Comparison of ENCODE assay signal across 1 cellular context in genomic region chr17:44218344-44219125, GRCh38.
A peak's percentile ranks its signal among the peaks of the same experiment; 100 is the strongest.
TF ChIP-seq lines count a peak whose summit lies in the region.

No MANE protein-coding gene starts in this region.

TF ChIP-seq in HepG2, 621 proteins besides CTCF, POLR2A, EP300 and RAD21 (continued from another document and continues in another):
- no peak for TF ChIP-seq FOXP4 (CRISPR knock-in tag; IDR thresholded peaks at IDR 0.05)
- 0 out of 2 replicates have a peak, but pooled peaks have one; percentile 2 for TF ChIP-seq ZBTB26 (CRISPR knock-in tag; IDR thresholded peaks at IDR 0.05; ENCODE audit: borderline replicate concordance)
- no peak; the same call in 1 of the 2 replicates for TF ChIP-seq THAP7 (CRISPR knock-in tag; IDR thresholded peaks at IDR 0.05)
- TF ChIP-seq HNRNPK (IDR thresholded peaks at IDR 0.05; ENCODE audit: low read depth, low read length, poor library complexity, severe bottlenecking) = peak; percentile 89
- peak; percentile 81 for TF ChIP-seq RXRA (CRISPR knock-in tag; IDR thresholded peaks at IDR 0.05)
- TF ChIP-seq SIN3B (IDR thresholded peaks at IDR 0.05; ENCODE audit: low read length) = no peak
- TF ChIP-seq ZFP1 (CRISPR knock-in tag; IDR thresholded peaks at IDR 0.05) = 0 out of 2 replicates have a peak, but pooled peaks have one; percentile 20
- no peak for TF ChIP-seq ZNF598 (CRISPR knock-in tag; IDR thresholded peaks at IDR 0.05; ENCODE audit: borderline replicate concordance)
- no peak for TF ChIP-seq ZNF296 (CRISPR knock-in tag; conservative IDR thresholded peaks at IDR 0.05)
- TF ChIP-seq SMAD9 (CRISPR knock-in tag; IDR thresholded peaks at IDR 0.05) = no peak
- TF ChIP-seq GTF3A (CRISPR knock-in tag; conservative IDR thresholded peaks at IDR 0.05) = no peak
- no peak for TF ChIP-seq ZNF609 (CRISPR knock-in tag; IDR thresholded peaks at IDR 0.05; ENCODE audit: borderline replicate concordance)
- TF ChIP-seq KDM2A (CRISPR knock-in tag; IDR thresholded peaks at IDR 0.05; ENCODE audit: borderline replicate concordance, low read depth) = peak; percentile 66; the same call in 1 of the 2 replicates
- TF ChIP-seq GFI1 (CRISPR knock-in tag; IDR thresholded peaks at IDR 0.05; ENCODE audit: borderline replicate concordance) = 0 out of 2 replicates have a peak, but pooled peaks have one; percentile 34
- TF ChIP-seq NCOA1 (CRISPR knock-in tag; IDR thresholded peaks at IDR 0.05) = no peak
- no peak for TF ChIP-seq ZFP82 (CRISPR knock-in tag; IDR thresholded peaks at IDR 0.05; ENCODE audit: borderline replicate concordance)
- TF ChIP-seq IRF1 (CRISPR knock-in tag; IDR thresholded peaks at IDR 0.05; ENCODE audit: low read depth) = no peak
- TF ChIP-seq ZNF713 (CRISPR knock-in tag; IDR thresholded peaks at IDR 0.05) = no peak
- no peak for TF ChIP-seq PRMT3 (CRISPR knock-in tag; IDR thresholded peaks at IDR 0.05; ENCODE audit: borderline replicate concordance, low read depth)
- TF ChIP-seq SALL2 (CRISPR knock-in tag; IDR thresholded peaks at IDR 0.05) = no peak; the same call in 1 of the 2 replicates
- no peak for TF ChIP-seq KDM5A (IDR thresholded peaks at IDR 0.05; ENCODE audit: borderline replicate concordance, low read length)
- TF ChIP-seq CEBPG (CRISPR knock-in tag; IDR thresholded peaks at IDR 0.05) = no peak; the same call in 1 of the 2 replicates
- no peak for TF ChIP-seq RFXANK (CRISPR knock-in tag; IDR thresholded peaks at IDR 0.05)
- TF ChIP-seq ZNF160 (CRISPR knock-in tag; IDR thresholded peaks at IDR 0.05) = no peak
- no peak for TF ChIP-seq MAFK (conservative IDR thresholded peaks at IDR 0.05 in 1 of 2, IDR thresholded peaks at IDR 0.05 in 1 of 2; ENCODE audit: low read length in 2 of 2)
- TF ChIP-seq NFE2 (CRISPR knock-in tag; IDR thresholded peaks at IDR 0.05) = no peak
- TF ChIP-seq ZSCAN22 (CRISPR knock-in tag; IDR thresholded peaks at IDR 0.05) = no peak
- TF ChIP-seq HOXA5 (CRISPR knock-in tag; IDR thresholded peaks at IDR 0.05) = no peak
- 0 out of 2 replicates have a peak, but pooled peaks have one; percentile 35 for TF ChIP-seq SNAPC5 (CRISPR knock-in tag; IDR thresholded peaks at IDR 0.05; ENCODE audit: borderline replicate concordance)
- no peak for TF ChIP-seq ZSCAN20 (CRISPR knock-in tag; IDR thresholded peaks at IDR 0.05; ENCODE audit: borderline replicate concordance)
- 0 out of 2 replicates have a peak, but pooled peaks have one; percentile 10 for TF ChIP-seq ZNF543 (CRISPR knock-in tag; IDR thresholded peaks at IDR 0.05)
- no peak for TF ChIP-seq ZNF776 (CRISPR knock-in tag; IDR thresholded peaks at IDR 0.05)
- TF ChIP-seq BHLHE40 (IDR thresholded peaks at IDR 0.05; ENCODE audit: low read length) = no peak
- TF ChIP-seq NR2F6 (IDR thresholded peaks at IDR 0.05) = no peak
- no peak for TF ChIP-seq NR2F6 (CRISPR knock-in tag; IDR thresholded peaks at IDR 0.05)
- no peak for TF ChIP-seq GMEB2 (CRISPR knock-in tag; IDR thresholded peaks at IDR 0.05; ENCODE audit: low read depth)
- TF ChIP-seq ZNF124 (CRISPR knock-in tag; IDR thresholded peaks at IDR 0.05) = no peak
- peak; percentile 87 for TF ChIP-seq HDAC1 (CRISPR knock-in tag; IDR thresholded peaks at IDR 0.05)
- TF ChIP-seq RCOR2 (CRISPR knock-in tag; IDR thresholded peaks at IDR 0.05) = no peak
- no peak for TF ChIP-seq THAP8 (CRISPR knock-in tag; IDR thresholded peaks at IDR 0.05; ENCODE audit: borderline replicate concordance)
- TF ChIP-seq NR1H2 (CRISPR knock-in tag; IDR thresholded peaks at IDR 0.05; ENCODE audit: borderline replicate concordance, low read depth) = no peak
- no peak for TF ChIP-seq RFX3 (CRISPR knock-in tag; IDR thresholded peaks at IDR 0.05)
- TF ChIP-seq NCOR1 (IDR thresholded peaks at IDR 0.05; ENCODE audit: borderline replicate concordance, low read length) = peak; percentile 24; the same call in 1 of the 2 replicates
- no peak for TF ChIP-seq HNF1A (IDR thresholded peaks at IDR 0.05; ENCODE audit: low read depth)
- no peak; the same call in 1 of the 2 replicates for TF ChIP-seq HNF1A (CRISPR knock-in tag; IDR thresholded peaks at IDR 0.05; ENCODE audit: borderline replicate concordance)
